ENCODE assay signal across 8 cellular contexts in the genomic region with DNA sequence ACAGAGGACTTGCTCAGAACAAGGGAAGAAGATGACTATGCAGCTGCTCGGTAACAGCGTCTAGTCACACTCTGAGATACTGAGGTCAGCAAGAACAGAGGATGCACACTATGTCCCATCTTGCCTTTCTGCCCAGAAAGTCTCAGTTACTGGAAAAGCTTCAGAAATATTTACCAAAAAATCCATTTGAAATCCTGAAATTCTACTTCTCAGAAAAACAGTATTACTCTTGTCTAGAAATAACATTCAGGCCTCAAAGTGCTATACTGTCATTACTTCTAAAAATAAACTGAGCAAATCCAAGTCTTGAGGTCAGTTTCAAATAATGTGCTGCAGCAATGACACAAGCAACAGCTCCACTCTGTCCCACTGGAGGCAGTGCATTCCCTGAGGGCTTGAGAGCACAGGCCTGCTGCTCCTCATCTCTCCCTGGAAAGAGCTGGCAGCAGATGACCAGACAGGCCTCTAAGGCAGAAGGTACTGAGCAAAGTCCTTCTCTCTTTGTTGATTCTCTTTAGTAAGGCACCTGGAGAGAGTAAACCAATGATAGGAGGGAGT.
A peak's percentile ranks its signal among the peaks of the same experiment; 100 is the strongest.
DNase-seq lines count a peak whose midpoint lies in the region; ATAC-seq and TF ChIP-seq lines count a peak whose summit lies in the region.

No MANE protein-coding gene starts in this region.

- no peak for TF ChIP-seq POLR2A in prostate gland (IDR thresholded peaks at IDR 0.05)

- no peaks in the 10 kb centered on the region for H3K27me3 Mint-ChIP-seq in activated CD4-positive, alpha-beta T cell treated with anti-CD3 and anti-CD28 coated beads for 36 hours

- H3K4me1 ChIP-seq in mucosa of rectum (ENCODE audit: control insufficient read depth in 2 of 2, insufficient read depth in 2 of 2, low read length in 2 of 2) = peaks cover 6 to 9% of the 10 kb centered on the region in 2 donors
- no peaks in the 10 kb centered on the region for H3K4me1 ChIP-seq in prostate gland (replicated peaks)

- WGBS in prostate gland = 64% methylated on average over 2 of the region's 2 CpGs

- no peak for TF ChIP-seq CTCF in prostate gland (IDR thresholded peaks at IDR 0.05)

- in situ Hi-C loops in SK-MEL-5 (cut with HindIII; ENCODE audit: low pct_unique_long_range_greater_than_20kb, low sequenced_read_pairs) = no loop called here

- H3K9me3 ChIP-seq in mucosa of rectum (ENCODE audit: control insufficient read depth in 2 of 2, low read length in 2 of 2) (no peaks in the 10 kb centered on the region), prostate gland (no peaks in the 10 kb centered on the region)

- peak overlapping the region; percentile 40 to 65 for H3K27ac ChIP-seq in mucosa of rectum (ENCODE audit: low read depth in 2 of 2, low read length in 2 of 2)
- H3K27ac ChIP-seq in prostate gland = no peak overlapping the region

- H3K27me3 ChIP-seq in mucosa of rectum (ENCODE audit: control insufficient read depth in 2 of 2, insufficient read depth in 2 of 2, low read length in 2 of 2) (no peaks in the 10 kb centered on the region), prostate gland (replicated peaks; ENCODE audit: insufficient read depth) (no peaks in the 10 kb centered on the region)

- intact Hi-C loops in activated CD4-positive, alpha-beta T cell treated with anti-CD3 and anti-CD28 coated beads for 36 hours (cut with DNase I, micrococcal nuclease) = loop anchor here (1.0 to 10.0 kb wide), 11 partner anchors 13 to 330 kb away; no protein-coding TSS in a partner anchor
- intact Hi-C loops in prostate gland (cut with DNase I) = loop anchor here (5.0 kb wide), 2 partner anchors 137 to 392 kb away; no protein-coding TSS in a partner anchor

- ATAC-seq in activated CD4-positive, alpha-beta T cell treated with anti-CD3 and anti-CD28 coated beads for 36 hours = peak; percentile 83

- H3K36me3 Mint-ChIP-seq in activated CD4-positive, alpha-beta T cell treated with anti-CD3 and anti-CD28 coated beads for 36 hours (ENCODE audit: low read depth) = peaks cover 64% of the 10 kb centered on the region

- H3K9me3 Mint-ChIP-seq in activated CD4-positive, alpha-beta T cell treated with anti-CD3 and anti-CD28 coated beads for 36 hours (ENCODE audit: low read depth) = peaks cover 13% of the 10 kb centered on the region

- H3K9ac ChIP-seq in mucosa of rectum (ENCODE audit: low read depth in 1 of 2, low read length in 2 of 2) = peak overlapping the region in 1 of 2 donors; percentile 2

- peak overlapping the region; percentile 95 for H3K27ac Mint-ChIP-seq in activated CD4-positive, alpha-beta T cell treated with anti-CD3 and anti-CD28 coated beads for 36 hours

- CTCF ChIA-PET in activated CD4-positive, alpha-beta T cell treated with anti-CD3 and anti-CD28 coated beads for 36 hours (lab: Charles Lee) = interaction anchor here (0.6 to 1.7 kb wide), 8 partner anchors 10 to 144 kb away, joined by 3 to 6 read pairs (median 3); no protein-coding TSS in a partner anchor

- H3K4me3 ChIP-seq in mucosa of rectum (ENCODE audit: low read length in 2 of 2) (no peak overlapping the region), prostate gland (no peak overlapping the region)

- H3K4me1 Mint-ChIP-seq in activated CD4-positive, alpha-beta T cell treated with anti-CD3 and anti-CD28 coated beads for 36 hours = peaks cover 84% of the 10 kb centered on the region

- DNase-seq in activated CD4-positive, alpha-beta T cell treated with anti-CD3 and anti-CD28 coated beads for 36 hours = peak; percentile 67
- DNase-seq in activated CD4-positive, alpha-beta T cell treated with anti-CD3 and anti-CD28 coated beads, Interleukin-2, amount 50 U/mL, for 1 hour = no peak
- DNase-seq in SK-MEL-5 (ENCODE audit: low read depth, low spot score) (peak; percentile 52), ecto neural progenitor cell (ENCODE audit: low spot score) (peak; percentile 49), prostate gland (ENCODE audit: low spot score) (no peak), NCI-H345 treated with DMSO at 0.1 percent for 48 hours (lab: John Stamatoyannopoulos, UW; ENCODE audit: unreplicated experiment) (no peak), mesenteric fat pad (ENCODE audit: low spot score) (no peak)

- peak overlapping the region; percentile 32 for H3K4me3 Mint-ChIP-seq in activated CD4-positive, alpha-beta T cell treated with anti-CD3 and anti-CD28 coated beads for 36 hours

- POLR2A ChIA-PET in activated CD4-positive, alpha-beta T cell treated with anti-CD3 and anti-CD28 coated beads for 36 hours (lab: Charles Lee) = interaction anchor here (0.6 to 1.3 kb wide), 4 partner anchors 76 to 137 kb away, joined by 3 to 7 read pairs (median 4); no protein-coding TSS in a partner anchor

- H3K36me3 ChIP-seq in mucosa of rectum (ENCODE audit: control insufficient read depth in 2 of 2, insufficient read depth in 2 of 2, low read length in 2 of 2) (no peaks in the 10 kb centered on the region), prostate gland (no peaks in the 10 kb centered on the region)

Comparison
In these comparisons a context has a peak if more than half of its experiments do, and no peak if none do; other contexts are left out.
1. DNase-seq: peak in activated CD4-positive, alpha-beta T cell treated with anti-CD3 and anti-CD28 coated beads for 36 hours (single experiment), SK-MEL-5 (single experiment) and ecto neural progenitor cell (single experiment); none in activated CD4-positive, alpha-beta T cell treated with anti-CD3 and anti-CD28 coated beads, Interleukin-2, amount 50 U/mL, for 1 hour (single experiment), prostate gland (single experiment), NCI-H345 treated with DMSO at 0.1 percent for 48 hours (single experiment) and mesenteric fat pad (single experiment).
2. H3K27ac ChIP-seq: peak in mucosa of rectum (2 of 2); none in prostate gland (0 of 2).